ENCODE assay signal across 8 cellular contexts in genomic region chr19:58553799-58554493, GRCh38. TPM values are rescaled to one million over a fixed set of nuclear protein-coding genes. Genes with fewer than 3 reads are reported as not detected.
A peak's percentile ranks its signal among the peaks of the same experiment; 100 is the strongest.
DNase-seq lines count a peak whose midpoint lies in the region; ATAC-seq and TF ChIP-seq lines count a peak whose summit lies in the region.

No MANE protein-coding gene starts in this region.

- H3K9me3 ChIP-seq in adrenal gland (replicated peaks in 1 of 3) (no peaks in the 10 kb centered on the region), testis (no peaks in the 10 kb centered on the region)

- H3K4me3 ChIP-seq in adrenal gland (peak overlapping the region; percentile 42 to 74 (median 65)), testis (peak overlapping the region; percentile 68 to 79)

- H3K36me3 Mint-ChIP-seq in T-helper 1 cell treated with Interleukin-12 subunit alpha and Interleukin-12 subunit beta and Interleukin-4 antibody, amounts not matched to agents 30 μg/mL and 1 μg/mL, for 36 hours (ENCODE audit: low read depth): peaks cover 58% of the 10 kb centered on the region

- intact Hi-C loops in adrenal gland (cut with DNase I) (no loop called here), testis (cut with DNase I; ENCODE audit: low total_unique reads) (no loop called here)

- no peaks in the 10 kb centered on the region for H3K9me3 Mint-ChIP-seq in T-helper 1 cell treated with Interleukin-12 subunit alpha and Interleukin-12 subunit beta and Interleukin-4 antibody, amounts not matched to agents 30 μg/mL and 1 μg/mL, for 36 hours

- peaks cover 38% of the 10 kb centered on the region for H3K4me1 Mint-ChIP-seq in T-helper 1 cell treated with Interleukin-12 subunit alpha and Interleukin-12 subunit beta and Interleukin-4 antibody, amounts not matched to agents 30 μg/mL and 1 μg/mL, for 36 hours (ENCODE audit: low read depth)

- H3K4me1 ChIP-seq in adrenal gland (replicated peaks in 1 of 2) (peaks cover 29 to 38% of the 10 kb centered on the region in 2 donors), testis (peaks cover 30% of the 10 kb centered on the region)

- H3K4me3 Mint-ChIP-seq in T-helper 1 cell treated with Interleukin-12 subunit alpha and Interleukin-12 subunit beta and Interleukin-4 antibody, amounts not matched to agents 30 μg/mL and 1 μg/mL, for 36 hours: peak overlapping the region; percentile 93

- ATAC-seq in left lobe of liver: no peak
- no peak for ATAC-seq in HG03108 (IDR thresholded peaks at IDR 0.05; ENCODE audit: unreplicated experiment)
- ATAC-seq in activated CD4-positive, CD25-positive, alpha-beta regulatory T cell treated with anti-CD3 and anti-CD28 coated beads, Interleukin-2, amount 50 U/mL, for 24 hours: no peak

- H3K27me3 ChIP-seq in adrenal gland: no peaks in the 10 kb centered on the region
- H3K27me3 ChIP-seq in testis: no peaks in the 10 kb centered on the region

- TF ChIP-seq CTCF in adrenal gland (IDR thresholded peaks at IDR 0.05) (no peak), testis (IDR thresholded peaks at IDR 0.05) (no peak)

- TF ChIP-seq POLR2A in adrenal gland (IDR thresholded peaks at IDR 0.05) (no peak), testis (IDR thresholded peaks at IDR 0.05) (no peak)

- peak overlapping the region; percentile 83 to 100 (median 96) for H3K27ac ChIP-seq in adrenal gland
- H3K27ac ChIP-seq in testis: peak overlapping the region; percentile 66 to 93

- H3K36me3 ChIP-seq in adrenal gland (replicated peaks in 1 of 2) (peaks cover 0 to 60% of the 10 kb centered on the region in 2 donors), testis (ENCODE audit: low read depth, missing control alignments) (peaks cover 4% of the 10 kb centered on the region)

- WGBS in adrenal gland, 4 donors: 22 to 25% (median 23%) methylated on average over 18 of the region's 18 CpGs
- 19% methylated on average over 18 of the region's 18 CpGs for WGBS in testis, 2 donors

- H3K27ac Mint-ChIP-seq in T-helper 1 cell treated with Interleukin-12 subunit alpha and Interleukin-12 subunit beta and Interleukin-4 antibody, amounts not matched to agents 30 μg/mL and 1 μg/mL, for 36 hours: peak overlapping the region; percentile 96

- DNase-seq in T-helper 1 cell (no peak), adrenal gland (peak in 4 of 7 donors; percentile 41 to 75 (median 52)), left lobe of liver (ENCODE audit: low spot score) (peak; percentile 55), testis (no peak), GM19238 (ENCODE audit: insufficient read length, low spot score) (no peak)

- H3K27me3 Mint-ChIP-seq in T-helper 1 cell treated with Interleukin-12 subunit alpha and Interleukin-12 subunit beta and Interleukin-4 antibody, amounts not matched to agents 30 μg/mL and 1 μg/mL, for 36 hours (ENCODE audit: low read depth): no peaks in the 10 kb centered on the region

RNA-seq across cellular contexts. Expression of gene CHMP2A, which starts 1.0 kb away (rescaled TPM):
- total RNA-seq in adrenal gland (100 to 1,000 TPM; 146 to 246 (median 204) TPM), left lobe of liver (73.4 TPM), testis (100 to 1,000 TPM; 115 to 126 TPM)
- polyA plus RNA-seq in adrenal gland (100 to 1,000 TPM; 273 to 560 (median 394) TPM), testis (ENCODE audit: insufficient read depth, low read depth, low replicate concordance) (155 TPM)

RNA-seq across cellular contexts. Expression of gene UBE2M, which starts 4.5 kb away (rescaled TPM):
- total RNA-seq in adrenal gland (100 to 1,000 TPM in 1 of 8 donors, 10 to 100 TPM in 7; 19.9 to 164 (median 54.6) TPM), left lobe of liver (20.5 TPM), testis (10 to 100 TPM; 65.0 to 65.2 TPM)
- polyA plus RNA-seq in adrenal gland (100 to 1,000 TPM in 1 of 3 donors, 10 to 100 TPM in 2; 51.1 to 193 (median 55.6) TPM), testis (ENCODE audit: insufficient read depth, low read depth, low replicate concordance) (155 TPM)

RNA-seq across cellular contexts. Expression of gene TRIM28, which starts 10.1 kb away (rescaled TPM):
- total RNA-seq in adrenal gland (100 to 1,000 TPM; 161 to 279 (median 228) TPM), left lobe of liver (84.0 TPM), testis (100 to 1,000 TPM; 415 to 521 TPM)
- polyA plus RNA-seq in adrenal gland (100 to 1,000 TPM; 245 to 302 (median 254) TPM), testis (ENCODE audit: insufficient read depth, low read depth, low replicate concordance) (694 TPM)

RNA-seq across cellular contexts. Expression of gene MZF1, which starts 19.2 kb away (rescaled TPM):
- 10 to 100 TPM; 13.8 to 77.0 (median 33.2) TPM for total RNA-seq in adrenal gland
- 100 to 1,000 TPM in 2 of 3 donors, 1 to 10 TPM in 1; 8.7 to 152 (median 130) TPM for polyA plus RNA-seq in adrenal gland
- total RNA-seq in left lobe of liver: 15.2 TPM
- total RNA-seq in testis: 10 to 100 TPM; 55.8 to 56.1 TPM
- polyA plus RNA-seq in testis (ENCODE audit: insufficient read depth, low read depth, low replicate concordance): 23.9 TPM

RNA-seq across cellular contexts. Expression of gene ZBTB45, which starts 34.3 kb away (rescaled TPM):
- total RNA-seq in adrenal gland (10 to 100 TPM; 10.2 to 20.4 (median 14.9) TPM), left lobe of liver (5.0 TPM), testis (10 to 100 TPM; 14.0 to 15.1 TPM)
- polyA plus RNA-seq in adrenal gland (10 to 100 TPM in 1 of 3 donors, 1 to 10 TPM in 2; 1.7 to 12.6 (median 7.9) TPM), testis (ENCODE audit: insufficient read depth, low read depth, low replicate concordance) (6.9 TPM)

Comparison
In these comparisons a context has a peak if more than half of its experiments do, and no peak if none do; other contexts are left out.
1. DNase-seq: peak in adrenal gland (4 of 7) and left lobe of liver (single experiment); none in T-helper 1 cell (0 of 5), testis (single experiment) and GM19238 (single experiment).